7 cellular contexts compared by ENCODE assay signal in genomic region chrX:64975989-64976672, GRCh38. TPM values are rescaled to one million over a fixed set of nuclear protein-coding genes. Genes with fewer than 3 reads are reported as not detected.
DNase-seq lines count a peak whose midpoint lies in the region; ATAC-seq and TF ChIP-seq lines count a peak whose summit lies in the region.

A gene with protein sequence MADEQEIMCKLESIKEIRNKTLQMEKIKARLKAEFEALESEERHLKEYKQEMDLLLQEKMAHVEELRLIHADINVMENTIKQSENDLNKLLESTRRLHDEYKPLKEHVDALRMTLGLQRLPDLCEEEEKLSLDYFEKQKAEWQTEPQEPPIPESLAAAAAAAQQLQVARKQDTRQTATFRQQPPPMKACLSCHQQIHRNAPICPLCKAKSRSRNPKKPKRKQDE (minus strand): TSS chrX:64976450. CDS start chrX:64976377, 73 bp downstream.

- H3K79me2 ChIP-seq in OCI-LY1 (ENCODE audit: insufficient read depth, low read length), result no peaks in the 10 kb centered on the region

- H3F3A ChIP-seq in OCI-LY1 (ENCODE audit: insufficient read depth, low read length), result no peaks in the 10 kb centered on the region

- H3K27me3 ChIP-seq in OCI-LY1 (ENCODE audit: insufficient read depth, low read length) (no peaks in the 10 kb centered on the region), esophagus (ENCODE audit: control insufficient read depth in 1 of 2, insufficient read depth in 2 of 2, low read length in 2 of 2) (no peaks in the 10 kb centered on the region), mucosa of stomach (ENCODE audit: control insufficient read depth, insufficient read depth, low read length) (no peaks in the 10 kb centered on the region)

- H3K4me3 ChIP-seq in OCI-LY1 (ENCODE audit: low read depth, low read length, poor library complexity, severe bottlenecking) (peak within 1 kb of the TSS; percentile 88), esophagus (ENCODE audit: low read depth in 1 of 2, low read length in 2 of 2) (peak within 1 kb of the TSS; percentile 61 to 66), mucosa of stomach (ENCODE audit: low read length) (peak within 1 kb of the TSS; percentile 60)

- peak; percentile 66 for DNase-seq in activated T-cell treated with anti-CD3 and anti-CD28 coated beads, Interleukin-2, amount 50 U/mL, for 1 hour
- DNase-seq in stimulated activated CD8-positive, alpha-beta memory T cell treated with anti-CD3 and anti-CD28 coated beads, Interleukin-7, amount 100 ng/mL, for 24 hours (ENCODE audit: low read depth), result peak; percentile 9

- H3K4me1 ChIP-seq in OCI-LY1 (ENCODE audit: insufficient read depth, low read length, severe bottlenecking), result peaks cover 10% of the 10 kb centered on the region
- peaks cover 0 to 2% of the 10 kb centered on the region in 2 donors for H3K4me1 ChIP-seq in esophagus (ENCODE audit: control insufficient read depth in 2 of 2, insufficient read depth in 2 of 2, low read length in 1 of 2)
- no peaks in the 10 kb centered on the region for H3K4me1 ChIP-seq in mucosa of stomach (ENCODE audit: control insufficient read depth, insufficient read depth, low read length)

- no peaks in the 10 kb centered on the region for H4K20me1 ChIP-seq in OCI-LY1 (ENCODE audit: insufficient read depth, low read length)

- TF ChIP-seq CTCF in OCI-LY1 (IDR thresholded peaks at IDR 0.05; ENCODE audit: low read length), result no peak

- H3K4me2 ChIP-seq in OCI-LY1 (ENCODE audit: low read length), result peak within 1 kb of the TSS; percentile 92

- H3K9ac ChIP-seq in OCI-LY1 (ENCODE audit: low read length) (peak within 1 kb of the TSS; percentile 72), mucosa of stomach (ENCODE audit: low read length) (peak within 1 kb of the TSS; percentile 64)

- H3K27ac ChIP-seq in OCI-LY1 (ENCODE audit: low read depth, low read length, poor library complexity, severe bottlenecking), result no peak within 1 kb of the TSS
- H3K27ac ChIP-seq in esophagus (ENCODE audit: low read depth in 2 of 2, low read length in 1 of 2), result no peak within 1 kb of the TSS

- H3K9me3 ChIP-seq in OCI-LY1 (ENCODE audit: low read length) (no peaks in the 10 kb centered on the region), esophagus (ENCODE audit: control insufficient read depth in 2 of 2, insufficient read depth in 1 of 2, low read depth in 1 of 2, low read length in 1 of 2) (no peaks in the 10 kb centered on the region), mucosa of stomach (ENCODE audit: control insufficient read depth, low read length) (no peaks in the 10 kb centered on the region)

- peak; percentile 96 for ATAC-seq in GM18870 (IDR thresholded peaks at IDR 0.05; ENCODE audit: unreplicated experiment)
- ATAC-seq in HG03095 (IDR thresholded peaks at IDR 0.05; ENCODE audit: unreplicated experiment), result peak; percentile 100

- 0 to 20% methylated on average over 17 of the region's 17 CpGs for WGBS in esophagus, 2 donors

- H2AFZ ChIP-seq in OCI-LY1 (ENCODE audit: low read length), result peak within 1 kb of the TSS; percentile 96

- H3K36me3 ChIP-seq in OCI-LY1 (ENCODE audit: insufficient read depth, low read length) (no peaks in the 10 kb centered on the region), esophagus (ENCODE audit: control insufficient read depth in 2 of 2, insufficient read depth in 2 of 2, low read length in 1 of 2) (no peaks in the 10 kb centered on the region), mucosa of stomach (ENCODE audit: control insufficient read depth, insufficient read depth, low read length) (no peaks in the 10 kb centered on the region)

- H3K9me2 ChIP-seq in OCI-LY1 (ENCODE audit: low read depth, low read length), result no peaks in the 10 kb centered on the region

RNA-seq across cellular contexts. Expression of the gene that starts here (rescaled TPM):
- polyA plus RNA-seq in esophagus, result 1 to 10 TPM; 1.7 to 2.8 TPM
